8 cellular contexts compared by ENCODE assay signal in genomic region chr7:76380623-76380966, GRCh38. TPM values are rescaled to one million over a fixed set of nuclear protein-coding genes. Genes with fewer than 3 reads are reported as not detected.
DNase-seq lines count a peak whose midpoint lies in the region; ATAC-seq and TF ChIP-seq lines count a peak whose summit lies in the region.

No MANE protein-coding gene starts in this region.

- H4K20me1 ChIP-seq in mammary epithelial cell (ENCODE audit: insufficient read depth, low read length), result no peaks in the 10 kb centered on the region

- H3K9me3 ChIP-seq in heart right ventricle (no peaks in the 10 kb centered on the region), mammary epithelial cell (replicated peaks; ENCODE audit: insufficient read depth, low read length) (no peaks in the 10 kb centered on the region), muscle layer of duodenum (ENCODE audit: control insufficient read depth in 1 of 2, low read length in 2 of 2) (no peaks in the 10 kb centered on the region), vagina (no peaks in the 10 kb centered on the region)

- DNase-seq in heart right ventricle, result no peak
- DNase-seq in Right ventricle myocardium superior, result no peak
- no peak for DNase-seq in mammary epithelial cell
- DNase-seq in vagina (ENCODE audit: extremely low spot score in 2 of 2), result no peak
- DNase-seq in stimulated activated CD4-positive, alpha-beta T cell treated with anti-CD3 and anti-CD28 coated beads, Interleukin-12 subunit alpha, Interleukin-12 subunit beta, amount 100 ng/mL, for 4 hours, result no peak
- no peak for DNase-seq in LoVo (ENCODE audit: low spot score)

- no peak for ATAC-seq in heart right ventricle
- no peak for ATAC-seq in Right ventricle myocardium superior (ENCODE audit: poor library complexity)
- ATAC-seq in GM18907 (IDR thresholded peaks at IDR 0.05; ENCODE audit: unreplicated experiment), result no peak

- no TSS peak for BruUV-seq in mammary epithelial cell (replicated peaks; lab: Mats Ljungman, UMichigan)

- TF ChIP-seq POLR2A in vagina (IDR thresholded peaks at IDR 0.05), result no peak

- H3K27ac ChIP-seq in heart right ventricle (peak overlapping the region; percentile 66 to 99 (median 95)), mammary epithelial cell (ENCODE audit: insufficient read depth, low read depth, low read length) (peak overlapping the region; percentile 61), muscle layer of duodenum (ENCODE audit: low read length) (peak overlapping the region; percentile 92), vagina (peak overlapping the region; percentile 94)

- H3K27me3 ChIP-seq in heart right ventricle, result no peaks in the 10 kb centered on the region
- H3K27me3 ChIP-seq in mammary epithelial cell (ENCODE audit: insufficient read depth, low read length), result no peaks in the 10 kb centered on the region
- no peaks in the 10 kb centered on the region for H3K27me3 ChIP-seq in muscle layer of duodenum (ENCODE audit: low read depth, low read length)
- H3K27me3 ChIP-seq in vagina, result no peaks in the 10 kb centered on the region

- no peaks in the 10 kb centered on the region for H3K36me3 ChIP-seq in heart right ventricle
- H3K36me3 ChIP-seq in mammary epithelial cell (ENCODE audit: insufficient read depth, low read length), result no peaks in the 10 kb centered on the region
- peaks cover 0 to 4% of the 10 kb centered on the region in 2 donors for H3K36me3 ChIP-seq in muscle layer of duodenum (ENCODE audit: control insufficient read depth in 1 of 2, insufficient read depth in 2 of 2, low read length in 2 of 2)
- H3K36me3 ChIP-seq in vagina, result no peaks in the 10 kb centered on the region

- H3K4me1 ChIP-seq in heart right ventricle (peaks cover 11 to 45% (median 32%) of the 10 kb centered on the region in 9 donors), mammary epithelial cell (ENCODE audit: insufficient read depth, low read length) (peaks cover 8% of the 10 kb centered on the region), muscle layer of duodenum (ENCODE audit: control insufficient read depth in 1 of 2, insufficient read depth in 2 of 2, low read length in 2 of 2) (peaks cover 3 to 9% of the 10 kb centered on the region in 2 donors), vagina (peaks cover 21% of the 10 kb centered on the region)

- in situ Hi-C loops in mammary epithelial cell (cut with MboI; ENCODE audit: low sequenced_read_pairs in 2 of 2), result no loop called here

- dilution Hi-C loops in mammary epithelial cell (cut with HindIII; ENCODE audit: low sequenced_read_pairs), result no loop called here

- H3K4me3 ChIP-seq in heart right ventricle (peak overlapping the region in 8 of 10 donors; percentile 7 to 50 (median 48)), mammary epithelial cell (replicated peaks in 1 of 3; ENCODE audit: insufficient read depth in 1 of 3, low read depth in 2 of 3, low read length in 3 of 3) (no peak overlapping the region), muscle layer of duodenum (ENCODE audit: low read depth in 1 of 2, low read length in 2 of 2) (peak overlapping the region; percentile 46 to 52), vagina (peak overlapping the region; percentile 36 to 48)

- CTCF ChIA-PET in mammary epithelial cell (lab: Charles Lee; ENCODE audit: low non-redundant PET), result no interaction called here

- no peak overlapping the region for H3K9ac ChIP-seq in mammary epithelial cell (ENCODE audit: insufficient read depth, low read length)

- 34 to 41% methylated on average over 7 of the region's 7 CpGs for WGBS in heart right ventricle, 2 donors
- 79% methylated on average over 7 of the region's 7 CpGs for WGBS in mammary epithelial cell (ENCODE audit: low coverage, missing lambda C conversion rate)

- no peaks in the 10 kb centered on the region for H3K79me2 ChIP-seq in mammary epithelial cell (ENCODE audit: insufficient read depth, low read length)

- H2AFZ ChIP-seq in mammary epithelial cell (ENCODE audit: low read depth, low read length), result peak overlapping the region; percentile 87

- TF ChIP-seq CTCF in heart right ventricle (IDR thresholded peaks at IDR 0.05) (no peak), mammary epithelial cell (conservative IDR thresholded peaks at IDR 0.05 in 1 of 2, IDR thresholded peaks at IDR 0.05 in 1 of 2; ENCODE audit: extremely low read depth in 1 of 2, insufficient read depth in 1 of 2, low read depth in 1 of 2, low read length in 2 of 2) (no peak), vagina (IDR thresholded peaks at IDR 0.05) (no peak)

- no peak overlapping the region for H3K4me2 ChIP-seq in mammary epithelial cell (ENCODE audit: insufficient read depth, low read depth, low read length)

- intact Hi-C loops in heart right ventricle (cut with DNase I), result no loop called here
- intact Hi-C loops in Right ventricle myocardium superior (cut with DNase I), result no loop called here
- intact Hi-C loops in mammary epithelial cell (cut with micrococcal nuclease), result no loop called here
- intact Hi-C loops in vagina (cut with DNase I), result no loop called here

RNA-seq across cellular contexts. Expression of gene YWHAG, which starts 21.8 kb away (rescaled TPM):
- 100 to 1,000 TPM; 193 to 262 (median 207) TPM for total RNA-seq in heart right ventricle
- polyA plus RNA-seq in heart right ventricle, result 10 to 100 TPM; 63.7 to 88.0 TPM
- 219 TPM for total RNA-seq in Right ventricle myocardium superior
- 100 to 1,000 TPM; 155 to 227 TPM for total RNA-seq in mammary epithelial cell
- 74.1 TPM for polyA plus RNA-seq in mammary epithelial cell
- polyA minus RNA-seq in mammary epithelial cell, result 151 TPM
- total RNA-seq in vagina, result 73.2 TPM

RNA-seq across cellular contexts. Expression of gene SSC4D, which starts 28.9 kb away (rescaled TPM):
- 1 to 10 TPM in 3 of 10 donors, under 1 TPM in 7; 0.24 to 1.3 (median 0.65) TPM for total RNA-seq in heart right ventricle
- polyA plus RNA-seq in heart right ventricle, result 1 to 10 TPM in 1 of 2 donors, under 1 TPM in 1; 0.99 to 1.9 TPM
- 0.97 TPM for total RNA-seq in Right ventricle myocardium superior
- total RNA-seq in mammary epithelial cell, result 1 to 10 TPM in 1 of 2 donors, under 1 TPM in 1; 0.42 to 1.3 TPM
- 0.93 TPM for polyA plus RNA-seq in mammary epithelial cell
- not detected for polyA minus RNA-seq in mammary epithelial cell
- not detected for total RNA-seq in vagina

RNA-seq across cellular contexts. Expression of gene ZP3, which starts 44.2 kb away (rescaled TPM):
- total RNA-seq in heart right ventricle, result 1 to 10 TPM in 4 of 10 donors, not detected in 6; 1.3 to 5.7 (median 1.4) TPM
- 1 to 10 TPM in 1 of 2 donors, under 1 TPM in 1; 0.77 to 4.2 TPM for polyA plus RNA-seq in heart right ventricle
- not detected for total RNA-seq in Right ventricle myocardium superior
- 10 to 100 TPM; 10.2 to 13.1 TPM for total RNA-seq in mammary epithelial cell
- polyA plus RNA-seq in mammary epithelial cell, result 3.1 TPM
- polyA minus RNA-seq in mammary epithelial cell, result 41.8 TPM
- 2.7 TPM for total RNA-seq in vagina

Comparison
In these comparisons a context has a peak if more than half of its experiments do, and no peak if none do; other contexts are left out.
1. H3K4me3 ChIP-seq: peak in heart right ventricle (8 of 10), muscle layer of duodenum (2 of 2) and vagina (2 of 2); none in mammary epithelial cell (0 of 3).
2. Peak in every context shown above with its lines, with median percentiles within 50 percentile points of each other: H3K27ac ChIP-seq.